In genomic region chr9:39287980-39288379, GRCh38 we compare ENCODE assay signal across 11 cellular contexts. TPM values are rescaled to one million over a fixed set of nuclear protein-coding genes. Genes with fewer than 3 reads are reported as not detected.
DNase-seq lines count a peak whose midpoint lies in the region; ATAC-seq and TF ChIP-seq lines count a peak whose summit lies in the region.
"Not testable (repeated sequence)": the region's sequence is repeated elsewhere in the genome, so short reads cannot be mapped to it uniquely, and the experiment has no call there.
"Had no signal": no experiment of that assay in that cellular context is flagged by ENCODE, and none has a peak within 500 bp of the region (broad histone marks: within the 10 kb centered on the region; RNA-seq: fewer than 3 reads in every experiment).

Gene CNTNAP3, minus strand, starts transcription at chr9:39288167. Its CDS starts 103 bp downstream, at chr9:39288064.

- not testable (repeated sequence) for H3K27me3 ChIP-seq in gastroesophageal sphincter; smooth muscle cell (ENCODE audit: low read depth); upper lobe of right lung

- H3K4me2 ChIP-seq in smooth muscle cell: not testable (repeated sequence)

- not testable (repeated sequence) for H3K27ac Mint-ChIP-seq in activated CD8-positive, alpha-beta T cell treated with anti-CD3 and anti-CD28 coated beads for 36 hours; neural crest cell (ENCODE audit: unreplicated experiment)

- H3K36me3 Mint-ChIP-seq in activated CD8-positive, alpha-beta T cell treated with anti-CD3 and anti-CD28 coated beads for 36 hours (ENCODE audit: low read depth); neural crest cell (ENCODE audit: low read depth): not testable (repeated sequence)

- ATAC-seq in activated CD8-positive, alpha-beta T cell treated with anti-CD3 and anti-CD28 coated beads for 36 hours; gastroesophageal sphincter; upper lobe of right lung: not testable (repeated sequence)

- no CpG with 5 or more reads among the region's 42 CpGs for WGBS in gastroesophageal sphincter (ENCODE audit: low coverage in 1 of 2), 2 donors
- no CpG with 5 or more reads among the region's 42 CpGs for WGBS in smooth muscle cell (ENCODE audit: low lambda C conversion rate)

- not testable (repeated sequence) for H3K9me3 ChIP-seq in HEK293 (ENCODE audit: control insufficient read depth, insufficient read depth, low read depth, low read length); gastroesophageal sphincter; smooth muscle cell (replicated peaks; ENCODE audit: low read depth); upper lobe of right lung

- not testable (repeated sequence) for H3K9ac ChIP-seq in smooth muscle cell (ENCODE audit: low read depth)

- H3K4me1 ChIP-seq in HEK293 (ENCODE audit: control insufficient read depth, insufficient read depth, low read length); gastroesophageal sphincter; smooth muscle cell (ENCODE audit: low read depth); upper lobe of right lung: not testable (repeated sequence)

- peak; percentile 0 for DNase-seq in activated CD8-positive, alpha-beta T cell treated with anti-CD3 and anti-CD28 coated beads for 36 hours
- peak; percentile 37 for DNase-seq in dermis blood vessel endothelial cell
- peak; percentile 59 for DNase-seq in islet precursor cell
- DNase-seq in neural crest cell (ENCODE audit: low read depth, low spot score): peak; percentile 23
- DNase-seq in smooth muscle cell (lab: John Stamatoyannopoulos, UW; ENCODE audit: unreplicated experiment): not testable (repeated sequence)
- peak; percentile 40 for DNase-seq in upper lobe of right lung

- not testable (repeated sequence) for H3K27me3 Mint-ChIP-seq in activated CD8-positive, alpha-beta T cell treated with anti-CD3 and anti-CD28 coated beads for 36 hours; neural crest cell (ENCODE audit: low read depth)

- POLR2A ChIA-PET in HEK293 (lab: Yijun Ruan, JAX); activated CD8-positive, alpha-beta T cell treated with anti-CD3 and anti-CD28 coated beads for 36 hours (lab: Charles Lee): not testable (repeated sequence)

- H3K9me3 Mint-ChIP-seq in activated CD8-positive, alpha-beta T cell treated with anti-CD3 and anti-CD28 coated beads for 36 hours; neural crest cell: not testable (repeated sequence)

- TF ChIP-seq EP300 in gastroesophageal sphincter (IDR thresholded peaks at IDR 0.05): not testable (repeated sequence)

- H3K36me3 ChIP-seq in HEK293 (ENCODE audit: control insufficient read depth in 2 of 2, insufficient read depth in 1 of 2, low read length in 2 of 2); gastroesophageal sphincter; smooth muscle cell (ENCODE audit: low read depth); upper lobe of right lung: not testable (repeated sequence)

- H2AFZ ChIP-seq in smooth muscle cell (ENCODE audit: low read depth): not testable (repeated sequence)

- CTCF ChIA-PET in HEK293 (lab: Yijun Ruan, JAX); activated CD8-positive, alpha-beta T cell treated with anti-CD3 and anti-CD28 coated beads for 36 hours (lab: Charles Lee): not testable (repeated sequence)

- not testable (repeated sequence) for H3K4me3 Mint-ChIP-seq in activated CD8-positive, alpha-beta T cell treated with anti-CD3 and anti-CD28 coated beads for 36 hours
- H3K4me3 Mint-ChIP-seq in neural crest cell: peak within 1 kb of the TSS; percentile 51

- intact Hi-C loops in activated CD8-positive, alpha-beta T cell treated with anti-CD3 and anti-CD28 coated beads for 36 hours (cut with micrococcal nuclease); upper lobe of right lung (cut with DNase I): not testable (repeated sequence)

- H4K20me1 ChIP-seq in smooth muscle cell (ENCODE audit: low read depth): not testable (repeated sequence)

- H3K27ac ChIP-seq in HEK293 (ENCODE audit: extremely low read depth, low read depth, low read length): peak within 1 kb of the TSS; percentile 56; the same call in 1 of the 2 replicates
- not testable (repeated sequence) for H3K27ac ChIP-seq in gastroesophageal sphincter; smooth muscle cell (ENCODE audit: low read depth); upper lobe of right lung

- H3K4me3 ChIP-seq in HEK293 (ENCODE audit: low read depth, low read length) (peak within 1 kb of the TSS; percentile 49), smooth muscle cell (peak within 1 kb of the TSS; percentile 34)
- not testable (repeated sequence) for H3K4me3 ChIP-seq in gastroesophageal sphincter, upper lobe of right lung

- H3K4me1 Mint-ChIP-seq in activated CD8-positive, alpha-beta T cell treated with anti-CD3 and anti-CD28 coated beads for 36 hours (ENCODE audit: low read depth); neural crest cell: not testable (repeated sequence)

- not testable (repeated sequence) for TF ChIP-seq CTCF in HEK293 (tag by site-specific recombination; IDR thresholded peaks at IDR 0.05); activated CD8-positive, alpha-beta T cell treated with anti-CD3 and anti-CD28 coated beads for 36 hours (IDR thresholded peaks at IDR 0.05); gastroesophageal sphincter (IDR thresholded peaks at IDR 0.05); neural crest cell (conservative IDR thresholded peaks at IDR 0.05); smooth muscle cell (IDR thresholded peaks at IDR 0.05; ENCODE audit: borderline replicate concordance, insufficient read depth, poor library complexity, severe bottlenecking); upper lobe of right lung (IDR thresholded peaks at IDR 0.05)

- not testable (repeated sequence) for H3F3A ChIP-seq in smooth muscle cell (ENCODE audit: low read depth)

- H3K79me2 ChIP-seq in smooth muscle cell (ENCODE audit: low read depth): not testable (repeated sequence)

- TF ChIP-seq POLR2A in gastroesophageal sphincter (IDR thresholded peaks at IDR 0.05): not testable (repeated sequence)

TF ChIP-seq in HEK293, 187 proteins besides CTCF, POLR2A, EP300 and RAD21:
- TF ChIP-seq GLIS2 (tag by site-specific recombination; IDR thresholded peaks at IDR 0.05): peak; percentile 47; the same call in 1 of the 2 replicates
- TF ChIP-seq ZNF341 (tag by site-specific recombination; IDR thresholded peaks at IDR 0.05; ENCODE audit: low read depth): peak; percentile 29; the same call in 1 of the 2 replicates
- TF ChIP-seq GLIS1 (tag by site-specific recombination; IDR thresholded peaks at IDR 0.05): peak; percentile 53; the same call in 1 of the 2 replicates
- TF ChIP-seq ZBTB20 (tag by site-specific recombination; IDR thresholded peaks at IDR 0.05): peak; percentile 42; the same call in 1 of the 2 replicates
- TF ChIP-seq, protein P1, sequence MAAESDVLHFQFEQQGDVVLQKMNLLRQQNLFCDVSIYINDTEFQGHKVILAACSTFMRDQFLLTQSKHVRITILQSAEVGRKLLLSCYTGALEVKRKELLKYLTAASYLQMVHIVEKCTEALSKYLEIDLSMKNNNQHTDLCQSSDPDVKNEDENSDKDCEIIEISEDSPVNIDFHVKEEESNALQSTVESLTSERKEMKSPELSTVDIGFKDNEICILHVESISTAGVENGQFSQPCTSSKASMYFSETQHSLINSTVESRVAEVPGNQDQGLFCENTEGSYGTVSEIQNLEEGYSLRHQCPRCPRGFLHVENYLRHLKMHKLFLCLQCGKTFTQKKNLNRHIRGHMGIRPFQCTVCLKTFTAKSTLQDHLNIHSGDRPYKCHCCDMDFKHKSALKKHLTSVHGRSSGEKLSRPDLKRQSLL (tag by site-specific recombination; IDR thresholded peaks at IDR 0.05): peak; percentile 18; the same call in 1 of the 2 replicates
- TF ChIP-seq, protein P2, sequence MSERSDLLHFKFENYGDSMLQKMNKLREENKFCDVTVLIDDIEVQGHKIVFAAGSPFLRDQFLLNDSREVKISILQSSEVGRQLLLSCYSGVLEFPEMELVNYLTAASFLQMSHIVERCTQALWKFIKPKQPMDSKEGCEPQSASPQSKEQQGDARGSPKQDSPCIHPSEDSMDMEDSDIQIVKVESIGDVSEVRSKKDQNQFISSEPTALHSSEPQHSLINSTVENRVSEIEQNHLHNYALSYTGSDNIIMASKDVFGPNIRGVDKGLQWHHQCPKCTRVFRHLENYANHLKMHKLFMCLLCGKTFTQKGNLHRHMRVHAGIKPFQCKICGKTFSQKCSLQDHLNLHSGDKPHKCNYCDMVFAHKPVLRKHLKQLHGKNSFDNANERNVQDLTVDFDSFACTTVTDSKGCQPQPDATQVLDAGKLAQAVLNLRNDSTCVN (tag by site-specific recombination; optimal IDR thresholded peaks at IDR 0.05): peak; percentile 72
TF ChIP-seq in HEK293: peak in this region for 6; not testable (repeated sequence) for 181.

RNA-seq across cellular contexts. Expression of gene CNTNAP3, which starts in this region (rescaled TPM):
- not detected for total RNA-seq in activated CD8-positive, alpha-beta T cell treated with anti-CD3 and anti-CD28 coated beads for 36 hours
- 57.2 and 87.2 TPM in 2 replicates for total RNA-seq in dermis blood vessel endothelial cell
- total RNA-seq in gastroesophageal sphincter: 10 to 100 TPM; 31.5 to 65.1 (median 57.9) TPM
- total RNA-seq in neural crest cell: 5.4 and 6.0 TPM in 2 replicates
- 1.1 and 5.8 TPM in 2 replicates for total RNA-seq in smooth muscle cell
- 0.03 and 1.1 TPM in 2 replicates for polyA plus RNA-seq in smooth muscle cell
- total RNA-seq in upper lobe of right lung: 5.2 TPM
- total RNA-seq: activated CD4-positive, alpha-beta memory T cell treated with anti-CD3 and anti-CD28 coated beads, Interleukin-2, amount 10 ng/mL, durations not matched to agents 7 days and 5 days; activated naive CD4-positive, alpha-beta T cell treated with anti-CD3 and anti-CD28 coated beads for 36 hours had no signal
- polyA plus RNA-seq: IgD-negative memory B cell had no signal

Comparison
In these comparisons a context has a peak if more than half of its experiments do, and no peak if none do; other contexts are left out.
1. Peak in DNase-seq in activated CD8-positive, alpha-beta T cell treated with anti-CD3 and anti-CD28 coated beads for 36 hours; RNA of the gene not detected or under 1 TPM.